In genomic region chr16:27322858-27323780, GRCh38 we compare ENCODE assay signal across 1 cellular context.
TF ChIP-seq lines count a peak whose summit lies in the region.

No MANE protein-coding gene starts in this region.

TF ChIP-seq in HepG2, 621 proteins besides CTCF, POLR2A, EP300 and RAD21 (continued from another document):
- TF ChIP-seq SNAPC5 (CRISPR knock-in tag; IDR thresholded peaks at IDR 0.05; ENCODE audit: borderline replicate concordance) = no peak
- TF ChIP-seq ZFP82 (CRISPR knock-in tag; IDR thresholded peaks at IDR 0.05; ENCODE audit: borderline replicate concordance) = peak; percentile 73
- no peak for TF ChIP-seq ZNF564 (CRISPR knock-in tag; IDR thresholded peaks at IDR 0.05)
- no peak for TF ChIP-seq ZNF33A (CRISPR knock-in tag; IDR thresholded peaks at IDR 0.05; ENCODE audit: borderline replicate concordance)
- TF ChIP-seq RFX3 (CRISPR knock-in tag; IDR thresholded peaks at IDR 0.05) = 0 out of 2 replicates have a peak, but pooled peaks have one; percentile 20
- TF ChIP-seq PAF1 (CRISPR knock-in tag; IDR thresholded peaks at IDR 0.05) = no peak
- TF ChIP-seq ETV5 (CRISPR knock-in tag; IDR thresholded peaks at IDR 0.05; ENCODE audit: borderline replicate concordance) = peak; percentile 69; the same call in 1 of the 2 replicates
- TF ChIP-seq BCL6 (CRISPR knock-in tag; IDR thresholded peaks at IDR 0.05) = peak; percentile 61; the same call in 1 of the 2 replicates
- peak; percentile 93 for TF ChIP-seq HNF4A (CRISPR knock-in tag; IDR thresholded peaks at IDR 0.05)
- no peak for TF ChIP-seq PAWR (CRISPR knock-in tag; IDR thresholded peaks at IDR 0.05; ENCODE audit: borderline replicate concordance)
- peak; percentile 75 for TF ChIP-seq HOXA3 (CRISPR knock-in tag; IDR thresholded peaks at IDR 0.05)
- TF ChIP-seq ARID5B (CRISPR knock-in tag; IDR thresholded peaks at IDR 0.05) = peak; percentile 82
- TF ChIP-seq ZNF768 (CRISPR knock-in tag; IDR thresholded peaks at IDR 0.05) = peak; percentile 98
- TF ChIP-seq ZBTB38 (CRISPR knock-in tag; IDR thresholded peaks at IDR 0.05) = peak; percentile 52; the same call in 1 of the 2 replicates
- peak; percentile 51; the same call in 1 of the 2 replicates for TF ChIP-seq HINFP (CRISPR knock-in tag; IDR thresholded peaks at IDR 0.05; ENCODE audit: low read depth)
- TF ChIP-seq ARNT2 (CRISPR knock-in tag; IDR thresholded peaks at IDR 0.05; ENCODE audit: low read depth) = 0 out of 2 replicates have a peak, but pooled peaks have one; percentile 44
- peak; percentile 70 for TF ChIP-seq TBL1XR1 (IDR thresholded peaks at IDR 0.05; ENCODE audit: borderline replicate concordance, low read length, partially characterized antibody)
- TF ChIP-seq ZNF691 (CRISPR knock-in tag; IDR thresholded peaks at IDR 0.05; ENCODE audit: borderline replicate concordance, low read depth) = peak; percentile 71; the same call in 1 of the 2 replicates
- TF ChIP-seq ZHX2 (IDR thresholded peaks at IDR 0.05; ENCODE audit: low read depth) = 0 out of 2 replicates have a peak, but pooled peaks have one; percentile 21
- no peak for TF ChIP-seq ZHX2 (CRISPR knock-in tag; IDR thresholded peaks at IDR 0.05; ENCODE audit: borderline replicate concordance)
- TF ChIP-seq ZNF430 (CRISPR knock-in tag; IDR thresholded peaks at IDR 0.05) = 0 out of 2 replicates have a peak, but pooled peaks have one; percentile 28
- peak; percentile 66; the same call in 1 of the 2 replicates for TF ChIP-seq ZNF609 (CRISPR knock-in tag; IDR thresholded peaks at IDR 0.05; ENCODE audit: borderline replicate concordance)
- no peak for TF ChIP-seq NCOA5 (CRISPR knock-in tag; IDR thresholded peaks at IDR 0.05)
- TF ChIP-seq ZNF670 (CRISPR knock-in tag; IDR thresholded peaks at IDR 0.05; ENCODE audit: borderline replicate concordance) = 0 out of 2 replicates have a peak, but pooled peaks have one; percentile 43
- TF ChIP-seq PPARG (CRISPR knock-in tag; conservative IDR thresholded peaks at IDR 0.05) = peak; percentile 86
- no peak for TF ChIP-seq ZNF891 (CRISPR knock-in tag; IDR thresholded peaks at IDR 0.05)
- TF ChIP-seq AKNA (CRISPR knock-in tag; IDR thresholded peaks at IDR 0.05; ENCODE audit: borderline replicate concordance) = no peak
- TF ChIP-seq ESRRA (CRISPR knock-in tag; IDR thresholded peaks at IDR 0.05; ENCODE audit: low read depth) = 0 out of 2 replicates have a peak, but pooled peaks have one; percentile 19
- peak; percentile 43 for TF ChIP-seq FOXA3 (CRISPR knock-in tag; IDR thresholded peaks at IDR 0.05)
- TF ChIP-seq POGZ (CRISPR knock-in tag; IDR thresholded peaks at IDR 0.05) = peak; percentile 64
- peak; percentile 81 for TF ChIP-seq SALL1 (CRISPR knock-in tag; IDR thresholded peaks at IDR 0.05)
TF ChIP-seq in HepG2: peak in this region for 133.
